In the genomic region with DNA sequence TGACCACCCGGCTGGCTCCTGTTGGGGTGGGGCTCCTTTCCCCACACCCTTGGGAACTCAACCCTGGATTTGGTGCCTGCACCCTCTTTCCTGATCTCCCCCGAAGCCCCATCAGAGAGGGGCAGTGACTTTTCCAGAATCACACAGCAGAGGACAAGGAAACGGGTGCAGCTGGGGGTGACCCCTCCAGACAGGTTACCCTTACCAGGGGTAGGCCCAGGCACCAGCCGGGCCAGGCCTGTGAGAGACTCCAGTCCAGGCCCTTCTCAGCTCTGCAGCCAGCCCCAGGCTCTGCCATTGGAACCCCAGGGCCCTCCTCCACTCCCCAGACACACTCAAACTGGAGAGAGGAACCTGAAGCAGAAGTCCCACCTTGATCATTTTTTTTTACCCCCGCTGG, we compare ENCODE assay signal across 10 cellular contexts. TPM values are rescaled to one million over a fixed set of nuclear protein-coding genes. Genes with fewer than 3 reads are reported as not detected.
A peak's percentile ranks its signal among the peaks of the same experiment; 100 is the strongest.
DNase-seq lines count a peak whose midpoint lies in the region; ATAC-seq, FAIRE-seq and TF ChIP-seq lines count a peak whose summit lies in the region.
"Had no signal": no experiment of that assay in that cellular context is flagged by ENCODE, and none has a peak within 500 bp of the region (broad histone marks: within the 10 kb centered on the region; RNA-seq: fewer than 3 reads in every experiment).

No MANE protein-coding gene starts in this region.

- no peaks in the 10 kb centered on the region for H3K9me3 ChIP-seq in BLaER1 treated with 17β-estradiol and CSF1 and Interleukin-3, amounts not matched to agents 10 nM and 100 nM (replicated peaks in 1 of 11)

- POLR2A ChIA-PET in naive thymus-derived CD8-positive, alpha-beta T cell (lab: Charles Lee): interaction anchor here (0.6 to 7.6 kb wide), 8 partner anchors 10 to 46 kb away, joined by 3 to 87 read pairs (median 15); a partner anchor contains a TSS

- H3K9me3 Mint-ChIP-seq in activated naive CD8-positive, alpha-beta T cell (ENCODE audit: low read depth): no peaks in the 10 kb centered on the region
- H3K9me3 Mint-ChIP-seq in naive thymus-derived CD8-positive, alpha-beta T cell: no peaks in the 10 kb centered on the region

- peaks cover 2% of the 10 kb centered on the region for H3K36me3 Mint-ChIP-seq in activated naive CD8-positive, alpha-beta T cell
- peaks cover 0 to 11% (median 4%) of the 10 kb centered on the region in 3 donors for H3K36me3 Mint-ChIP-seq in naive thymus-derived CD8-positive, alpha-beta T cell

- H3K4me2 ChIP-seq in BLaER1 treated with 17β-estradiol and CSF1 and Interleukin-3, amounts not matched to agents 10 nM and 100 nM: peak overlapping the region; percentile 67 to 90 (median 83)

- no peak for FAIRE-seq in GM12891 (lab: Jason Lieb, UNC)

- peak overlapping the region in 10 of 11 experiments; percentile 39 to 73 (median 62); a peak in 20 of 22 replicates for H3K9ac ChIP-seq in BLaER1 treated with 17β-estradiol and CSF1 and Interleukin-3, amounts not matched to agents 10 nM and 100 nM

- no peak overlapping the region for H3K4me3 ChIP-seq in BLaER1 treated with 17β-estradiol and CSF1 and Interleukin-3, amounts not matched to agents 10 nM and 100 nM

- peak; percentile 5 for ATAC-seq in GM21576 (IDR thresholded peaks at IDR 0.05; ENCODE audit: unreplicated experiment)
- ATAC-seq in naive thymus-derived CD8-positive, alpha-beta T cell: peak; percentile 9 to 24

- no peaks in the 10 kb centered on the region for H3K27me3 Mint-ChIP-seq in activated naive CD8-positive, alpha-beta T cell
- H3K27me3 Mint-ChIP-seq in naive thymus-derived CD8-positive, alpha-beta T cell: no peaks in the 10 kb centered on the region

- peak overlapping the region in 9 of 11 experiments; percentile 42 to 85 (median 71); a peak in 17 of 22 replicates for H3K27ac ChIP-seq in BLaER1 treated with 17β-estradiol and CSF1 and Interleukin-3, amounts not matched to agents 10 nM and 100 nM

- TF ChIP-seq POLR2A in GM12891 (IDR thresholded peaks at IDR 0.05; ENCODE audit: low read depth, low read length): no peak

- DNase-seq in naive thymus-derived CD8-positive, alpha-beta T cell: no peak
- no peak for DNase-seq in GM12891 (ENCODE audit: insufficient read length, low spot score)
- DNase-seq in SK-N-DZ (ENCODE audit: low spot score): no peak
- DNase-seq in DMS153 (lab: John Stamatoyannopoulos, UW): no peak
- no peak for DNase-seq in activated CD4-positive, CD25-positive, alpha-beta regulatory T cell (lab: John Stamatoyannopoulos, UW)
- DNase-seq: DMS53 had no signal

- peaks cover 13 to 37% (median 25%) of the 10 kb centered on the region in 11 experiments for H3K36me3 ChIP-seq in BLaER1 treated with 17β-estradiol and CSF1 and Interleukin-3, amounts not matched to agents 10 nM and 100 nM

- H3K4me1 Mint-ChIP-seq in activated naive CD8-positive, alpha-beta T cell (ENCODE audit: low read depth): peaks cover 73% of the 10 kb centered on the region
- peaks cover 24 to 78% (median 65%) of the 10 kb centered on the region in 4 donors for H3K4me1 Mint-ChIP-seq in naive thymus-derived CD8-positive, alpha-beta T cell

- H4K20me1 ChIP-seq in BLaER1 treated with 17β-estradiol and CSF1 and Interleukin-3, amounts not matched to agents 10 nM and 100 nM: peaks cover 0 to 56% (median 21%) of the 10 kb centered on the region in 11 experiments; a peak in 14 of 22 replicates

- H3K27ac Mint-ChIP-seq in activated naive CD8-positive, alpha-beta T cell: peak overlapping the region; percentile 86
- peak overlapping the region; percentile 90 to 99 (median 97) for H3K27ac Mint-ChIP-seq in naive thymus-derived CD8-positive, alpha-beta T cell

- H3K4me3 Mint-ChIP-seq in activated naive CD8-positive, alpha-beta T cell: peak overlapping the region; percentile 61
- peak overlapping the region; percentile 76 to 89 (median 83) for H3K4me3 Mint-ChIP-seq in naive thymus-derived CD8-positive, alpha-beta T cell

- no peaks in the 10 kb centered on the region for H3K27me3 ChIP-seq in BLaER1 treated with 17β-estradiol and CSF1 and Interleukin-3, amounts not matched to agents 10 nM and 100 nM

- peaks cover 39 to 71% (median 65%) of the 10 kb centered on the region in 10 experiments for H3K4me1 ChIP-seq in BLaER1 treated with 17β-estradiol and CSF1 and Interleukin-3, amounts not matched to agents 10 nM and 100 nM

TF ChIP-seq in GM12891, 5 proteins besides CTCF, POLR2A, EP300 and RAD21:
- TF ChIP-seq POU2F2 (IDR thresholded peaks at IDR 0.05; ENCODE audit: low read depth, low read length) (no peak), TAF1 (IDR thresholded peaks at IDR 0.05; ENCODE audit: low read depth, low read length) (no peak), SPI1 (IDR thresholded peaks at IDR 0.05; ENCODE audit: low read depth, low read length) (no peak), POLR2AphosphoS5 (IDR thresholded peaks at IDR 0.05; ENCODE audit: low read depth, low read length) (no peak), PAX5 (IDR thresholded peaks at IDR 0.05; ENCODE audit: insufficient read depth, low read length, severe bottlenecking) (no peak)
TF ChIP-seq in GM12891: peak in this region for 0.

RNA-seq across cellular contexts. Expression of a gene that starts 19.0 kb away (rescaled TPM):
- total RNA-seq in naive thymus-derived CD8-positive, alpha-beta T cell: 1 to 10 TPM; 6.9 to 8.2 TPM
- polyA plus RNA-seq in naive thymus-derived CD8-positive, alpha-beta T cell: 1 to 10 TPM; 2.6 to 7.4 (median 6.2) TPM
- polyA plus RNA-seq in GM12891 (2012; ENCODE audit: low read depth, missing spikeins): not detected
- polyA plus RNA-seq in SK-N-DZ (2014; cell fraction: cytosol; rRNA removed): 57.6 and 72.8 TPM in 2 replicates
- polyA plus RNA-seq in SK-N-DZ (2014; cell fraction: nucleus; rRNA removed): 69.4 and 85.5 TPM in 2 replicates
- total RNA-seq: activated CD8-positive, alpha-beta memory T cell treated with anti-CD3 and anti-CD28 coated beads for 36 hours had no signal

RNA-seq across cellular contexts. Expression of a gene that starts 19.9 kb away (rescaled TPM):
- 10 to 100 TPM; 27.5 to 29.4 TPM for total RNA-seq in naive thymus-derived CD8-positive, alpha-beta T cell
- 10 to 100 TPM; 17.4 to 36.7 (median 22.1) TPM for polyA plus RNA-seq in naive thymus-derived CD8-positive, alpha-beta T cell
- polyA plus RNA-seq in GM12891 (2012; ENCODE audit: low read depth, missing spikeins): 5.2 TPM
- 35.5 and 44.0 TPM in 2 replicates for polyA plus RNA-seq in SK-N-DZ (2014; cell fraction: cytosol; rRNA removed)
- polyA plus RNA-seq in SK-N-DZ (2014; cell fraction: nucleus; rRNA removed): 21.8 and 23.4 TPM in 2 replicates

RNA-seq across cellular contexts. Expression of a gene that starts 20.1 kb away (rescaled TPM):
- 10 to 100 TPM; 15.1 to 15.9 TPM for total RNA-seq in naive thymus-derived CD8-positive, alpha-beta T cell
- polyA plus RNA-seq in naive thymus-derived CD8-positive, alpha-beta T cell: 10 to 100 TPM in 2 of 3 donors, 1 to 10 TPM in 1; 9.3 to 10.8 (median 10.4) TPM
- polyA plus RNA-seq in GM12891 (2012; ENCODE audit: low read depth, missing spikeins): 6.8 TPM
- polyA plus RNA-seq in SK-N-DZ (2014; cell fraction: cytosol; rRNA removed): 45.3 and 47.4 TPM in 2 replicates
- polyA plus RNA-seq in SK-N-DZ (2014; cell fraction: nucleus; rRNA removed): 103 and 114 TPM in 2 replicates

RNA-seq across cellular contexts. Expression of a gene that starts 45.6 kb away (rescaled TPM):
- total RNA-seq in naive thymus-derived CD8-positive, alpha-beta T cell: 10 to 100 TPM; 10.3 to 11.1 TPM
- 1 to 10 TPM; 9.0 to 9.2 (median 9.1) TPM for polyA plus RNA-seq in naive thymus-derived CD8-positive, alpha-beta T cell
- 5.2 TPM for polyA plus RNA-seq in GM12891 (2012; ENCODE audit: low read depth, missing spikeins)
- 12.6 and 15.4 TPM in 2 replicates for polyA plus RNA-seq in SK-N-DZ (2014; cell fraction: cytosol; rRNA removed)
- polyA plus RNA-seq in SK-N-DZ (2014; cell fraction: nucleus; rRNA removed): 4.0 and 6.7 TPM in 2 replicates

RNA-seq across cellular contexts. Expression of a gene that starts 45.7 kb away (rescaled TPM):
- 10 to 100 TPM; 68.8 to 79.6 TPM for total RNA-seq in naive thymus-derived CD8-positive, alpha-beta T cell
- polyA plus RNA-seq in naive thymus-derived CD8-positive, alpha-beta T cell: 10 to 100 TPM; 21.9 to 36.8 (median 29.8) TPM
- 29.5 TPM for polyA plus RNA-seq in GM12891 (2012; ENCODE audit: low read depth, missing spikeins)
- 48.6 and 61.0 TPM in 2 replicates for polyA plus RNA-seq in SK-N-DZ (2014; cell fraction: cytosol; rRNA removed)
- polyA plus RNA-seq in SK-N-DZ (2014; cell fraction: nucleus; rRNA removed): 70.0 and 146 TPM in 2 replicates
